In the genomic region with DNA sequence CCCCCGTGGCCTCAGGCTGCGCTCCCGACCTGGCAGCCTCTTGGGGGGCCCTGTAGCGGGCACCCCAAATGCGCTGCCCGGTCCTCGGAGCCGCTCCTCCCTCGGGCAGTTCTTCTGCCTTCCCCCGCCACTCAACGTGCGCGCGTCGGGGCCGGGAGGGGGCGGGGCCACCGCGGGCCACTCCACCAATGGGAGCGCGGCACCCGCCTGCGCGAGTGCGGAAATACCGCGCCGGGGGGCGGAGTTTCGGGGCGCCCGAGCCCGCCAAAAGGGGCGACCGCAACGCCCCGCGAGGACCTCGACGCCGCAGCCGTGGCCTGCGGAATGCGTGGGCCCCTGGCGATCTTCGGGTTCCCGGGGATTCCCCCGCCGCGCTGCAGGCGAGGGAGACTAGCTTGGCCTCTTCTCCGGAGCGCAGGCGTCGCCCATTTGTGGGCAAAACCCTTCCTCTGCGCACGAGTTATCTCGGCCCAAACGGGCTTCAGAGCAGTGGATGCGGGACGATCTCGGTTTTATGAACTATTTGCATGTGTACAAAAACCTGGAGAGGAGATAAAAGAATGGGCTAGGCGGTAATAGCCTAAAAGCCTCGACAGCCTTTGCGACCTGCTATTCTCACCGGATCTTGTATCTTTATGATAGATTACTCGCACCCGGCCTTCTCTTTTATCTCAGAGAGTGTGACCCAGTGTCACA, we compare ENCODE assay signal across 1 cellular context.
A peak's percentile ranks its signal among the peaks of the same experiment; 100 is the strongest.
TF ChIP-seq lines count a peak whose summit lies in the region.

Gene TASOR (minus strand): TSS at position 144 of the 696 bp plus-strand sequence. CDS start 259 bp downstream, outside the sequence.

TF ChIP-seq in HepG2, 621 proteins besides CTCF, POLR2A, EP300 and RAD21 (continued from another document and continues in another):
- peak; percentile 85 for TF ChIP-seq RFXAP (CRISPR knock-in tag; IDR thresholded peaks at IDR 0.05; ENCODE audit: borderline replicate concordance)
- TF ChIP-seq, protein P1, sequence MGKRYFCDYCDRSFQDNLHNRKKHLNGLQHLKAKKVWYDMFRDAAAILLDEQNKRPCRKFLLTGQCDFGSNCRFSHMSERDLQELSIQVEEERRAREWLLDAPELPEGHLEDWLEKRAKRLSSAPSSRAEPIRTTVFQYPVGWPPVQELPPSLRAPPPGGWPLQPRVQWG (CRISPR knock-in tag; IDR thresholded peaks at IDR 0.05; ENCODE audit: borderline replicate concordance, low read depth), result no peak
- TF ChIP-seq GMEB2 (CRISPR knock-in tag; IDR thresholded peaks at IDR 0.05; ENCODE audit: low read depth), result peak; percentile 70; the same call in 1 of the 2 replicates
- peak; percentile 92; the same call in 1 of the 2 replicates for TF ChIP-seq ZNF234 (CRISPR knock-in tag; conservative IDR thresholded peaks at IDR 0.05)
- TF ChIP-seq ZNF691 (CRISPR knock-in tag; IDR thresholded peaks at IDR 0.05; ENCODE audit: borderline replicate concordance, low read depth), result no peak; the same call in 1 of the 2 replicates
- no peak for TF ChIP-seq ZSCAN30 (CRISPR knock-in tag; IDR thresholded peaks at IDR 0.05)
- no peak for TF ChIP-seq ZNF101 (CRISPR knock-in tag; IDR thresholded peaks at IDR 0.05; ENCODE audit: borderline replicate concordance, low read depth)
- TF ChIP-seq, protein P2, sequence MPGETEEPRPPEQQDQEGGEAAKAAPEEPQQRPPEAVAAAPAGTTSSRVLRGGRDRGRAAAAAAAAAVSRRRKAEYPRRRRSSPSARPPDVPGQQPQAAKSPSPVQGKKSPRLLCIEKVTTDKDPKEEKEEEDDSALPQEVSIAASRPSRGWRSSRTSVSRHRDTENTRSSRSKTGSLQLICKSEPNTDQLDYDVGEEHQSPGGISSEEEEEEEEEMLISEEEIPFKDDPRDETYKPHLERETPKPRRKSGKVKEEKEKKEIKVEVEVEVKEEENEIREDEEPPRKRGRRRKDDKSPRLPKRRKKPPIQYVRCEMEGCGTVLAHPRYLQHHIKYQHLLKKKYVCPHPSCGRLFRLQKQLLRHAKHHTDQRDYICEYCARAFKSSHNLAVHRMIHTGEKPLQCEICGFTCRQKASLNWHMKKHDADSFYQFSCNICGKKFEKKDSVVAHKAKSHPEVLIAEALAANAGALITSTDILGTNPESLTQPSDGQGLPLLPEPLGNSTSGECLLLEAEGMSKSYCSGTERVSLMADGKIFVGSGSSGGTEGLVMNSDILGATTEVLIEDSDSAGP (CRISPR knock-in tag; IDR thresholded peaks at IDR 0.05; ENCODE audit: borderline replicate concordance), result peak; percentile 61; the same call in 1 of the 2 replicates
- TF ChIP-seq YY1 (IDR thresholded peaks at IDR 0.05; ENCODE audit: insufficient read depth, insufficient replicate concordance, low read depth, low read length), result no peak
- TF ChIP-seq ZBTB37 (CRISPR knock-in tag; IDR thresholded peaks at IDR 0.05), result no peak
- TF ChIP-seq, protein P3, sequence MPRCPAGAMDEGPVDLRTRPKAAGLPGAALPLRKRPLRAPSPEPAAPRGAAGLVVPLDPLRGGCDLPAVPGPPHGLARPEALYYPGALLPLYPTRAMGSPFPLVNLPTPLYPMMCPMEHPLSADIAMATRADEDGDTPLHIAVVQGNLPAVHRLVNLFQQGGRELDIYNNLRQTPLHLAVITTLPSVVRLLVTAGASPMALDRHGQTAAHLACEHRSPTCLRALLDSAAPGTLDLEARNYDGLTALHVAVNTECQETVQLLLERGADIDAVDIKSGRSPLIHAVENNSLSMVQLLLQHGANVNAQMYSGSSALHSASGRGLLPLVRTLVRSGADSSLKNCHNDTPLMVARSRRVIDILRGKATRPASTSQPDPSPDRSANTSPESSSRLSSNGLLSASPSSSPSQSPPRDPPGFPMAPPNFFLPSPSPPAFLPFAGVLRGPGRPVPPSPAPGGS (CRISPR knock-in tag; IDR thresholded peaks at IDR 0.05), result peak; percentile 91
- no peak for TF ChIP-seq ZNF615 (CRISPR knock-in tag; IDR thresholded peaks at IDR 0.05; ENCODE audit: borderline replicate concordance)
- no peak for TF ChIP-seq TRIM24 (CRISPR knock-in tag; IDR thresholded peaks at IDR 0.05)
- TF ChIP-seq CENPX (CRISPR knock-in tag; IDR thresholded peaks at IDR 0.05), result no peak; the same call in 1 of the 2 replicates
- no peak for TF ChIP-seq ZNF629 (CRISPR knock-in tag; conservative IDR thresholded peaks at IDR 0.05)
- TF ChIP-seq SOX13 (IDR thresholded peaks at IDR 0.05), result no peak
- 0 out of 4 replicates have a peak, but pooled peaks of 1 of the 2 experiments have one; percentile 7 for TF ChIP-seq SOX13 (CRISPR knock-in tag; conservative IDR thresholded peaks at IDR 0.05 in 1 of 2, IDR thresholded peaks at IDR 0.05 in 1 of 2)
- TF ChIP-seq EZH2 (conservative IDR thresholded peaks at IDR 0.05; ENCODE audit: low read depth, low read length), result no peak
- TF ChIP-seq ZSCAN29 (CRISPR knock-in tag; conservative IDR thresholded peaks at IDR 0.05), result no peak
- no peak for TF ChIP-seq JARID2 (CRISPR knock-in tag; IDR thresholded peaks at IDR 0.05; ENCODE audit: insufficient replicate concordance)
- TF ChIP-seq ZNF782 (CRISPR knock-in tag; IDR thresholded peaks at IDR 0.05; ENCODE audit: borderline replicate concordance), result peak; percentile 50; the same call in 1 of the 2 replicates
- no peak for TF ChIP-seq PHB2 (IDR thresholded peaks at IDR 0.05; ENCODE audit: partially characterized antibody)
- no peak for TF ChIP-seq HNRNPH1 (optimal IDR thresholded peaks at IDR 0.05; ENCODE audit: low read depth, low read length)
- no peak for TF ChIP-seq ZNF784 (CRISPR knock-in tag; IDR thresholded peaks at IDR 0.05; ENCODE audit: borderline replicate concordance)
- peak; percentile 59; the same call in 1 of the 2 replicates for TF ChIP-seq REXO4 (CRISPR knock-in tag; IDR thresholded peaks at IDR 0.05; ENCODE audit: borderline replicate concordance)
- no peak for TF ChIP-seq HDAC6 (IDR thresholded peaks at IDR 0.05; ENCODE audit: low read depth, low read length)
- TF ChIP-seq SMAD3 (CRISPR knock-in tag; IDR thresholded peaks at IDR 0.05), result no peak
- TF ChIP-seq ZNF562 (CRISPR knock-in tag; IDR thresholded peaks at IDR 0.05; ENCODE audit: borderline replicate concordance), result peak; percentile 46; the same call in 1 of the 2 replicates
- TF ChIP-seq NFE2L2 (IDR thresholded peaks at IDR 0.05; ENCODE audit: low read length), result no peak
- TF ChIP-seq KLF9 (CRISPR knock-in tag; IDR thresholded peaks at IDR 0.05; ENCODE audit: low read depth), result no peak
- TF ChIP-seq SNAI1 (CRISPR knock-in tag; IDR thresholded peaks at IDR 0.05; ENCODE audit: borderline replicate concordance), result peak; percentile 76; the same call in 1 of the 2 replicates
- TF ChIP-seq, protein P4, sequence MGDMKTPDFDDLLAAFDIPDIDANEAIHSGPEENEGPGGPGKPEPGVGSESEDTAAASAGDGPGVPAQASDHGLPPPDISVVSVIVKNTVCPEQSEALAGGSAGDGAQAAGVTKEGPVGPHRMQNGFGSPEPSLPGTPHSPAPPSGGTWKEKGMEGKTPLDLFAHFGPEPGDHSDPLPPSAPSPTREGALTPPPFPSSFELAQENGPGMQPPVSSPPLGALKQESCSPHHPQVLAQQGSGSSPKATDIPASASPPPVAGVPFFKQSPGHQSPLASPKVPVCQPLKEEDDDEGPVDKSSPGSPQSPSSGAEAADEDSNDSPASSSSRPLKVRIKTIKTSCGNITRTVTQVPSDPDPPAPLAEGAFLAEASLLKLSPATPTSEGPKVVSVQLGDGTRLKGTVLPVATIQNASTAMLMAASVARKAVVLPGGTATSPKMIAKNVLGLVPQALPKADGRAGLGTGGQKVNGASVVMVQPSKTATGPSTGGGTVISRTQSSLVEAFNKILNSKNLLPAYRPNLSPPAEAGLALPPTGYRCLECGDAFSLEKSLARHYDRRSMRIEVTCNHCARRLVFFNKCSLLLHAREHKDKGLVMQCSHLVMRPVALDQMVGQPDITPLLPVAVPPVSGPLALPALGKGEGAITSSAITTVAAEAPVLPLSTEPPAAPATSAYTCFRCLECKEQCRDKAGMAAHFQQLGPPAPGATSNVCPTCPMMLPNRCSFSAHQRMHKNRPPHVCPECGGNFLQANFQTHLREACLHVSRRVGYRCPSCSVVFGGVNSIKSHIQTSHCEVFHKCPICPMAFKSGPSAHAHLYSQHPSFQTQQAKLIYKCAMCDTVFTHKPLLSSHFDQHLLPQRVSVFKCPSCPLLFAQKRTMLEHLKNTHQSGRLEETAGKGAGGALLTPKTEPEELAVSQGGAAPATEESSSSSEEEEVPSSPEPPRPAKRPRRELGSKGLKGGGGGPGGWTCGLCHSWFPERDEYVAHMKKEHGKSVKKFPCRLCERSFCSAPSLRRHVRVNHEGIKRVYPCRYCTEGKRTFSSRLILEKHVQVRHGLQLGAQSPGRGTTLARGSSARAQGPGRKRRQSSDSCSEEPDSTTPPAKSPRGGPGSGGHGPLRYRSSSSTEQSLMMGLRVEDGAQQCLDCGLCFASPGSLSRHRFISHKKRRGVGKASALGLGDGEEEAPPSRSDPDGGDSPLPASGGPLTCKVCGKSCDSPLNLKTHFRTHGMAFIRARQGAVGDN (CRISPR knock-in tag; IDR thresholded peaks at IDR 0.05), result peak; percentile 92
- TF ChIP-seq WIZ (CRISPR knock-in tag; IDR thresholded peaks at IDR 0.05), result no peak; the same call in 1 of the 2 replicates
- TF ChIP-seq NR1H2 (CRISPR knock-in tag; IDR thresholded peaks at IDR 0.05; ENCODE audit: borderline replicate concordance, low read depth), result no peak
- peak; percentile 81 for TF ChIP-seq ZNF781 (CRISPR knock-in tag; IDR thresholded peaks at IDR 0.05; ENCODE audit: borderline replicate concordance, not compliant biosample characterization)
- no peak for TF ChIP-seq ZNF572 (CRISPR knock-in tag; IDR thresholded peaks at IDR 0.05)
- TF ChIP-seq ZSCAN20 (CRISPR knock-in tag; IDR thresholded peaks at IDR 0.05; ENCODE audit: borderline replicate concordance), result 0 out of 2 replicates have a peak, but pooled peaks have one; percentile 76
- TF ChIP-seq RELA (CRISPR knock-in tag; IDR thresholded peaks at IDR 0.05), result no peak
- TF ChIP-seq HHEX (CRISPR knock-in tag; IDR thresholded peaks at IDR 0.05), result no peak
- TF ChIP-seq ZNF878 (CRISPR knock-in tag; IDR thresholded peaks at IDR 0.05), result 0 out of 2 replicates have a peak, but pooled peaks have one; percentile 80
- peak; percentile 86 for TF ChIP-seq SRY (CRISPR knock-in tag; IDR thresholded peaks at IDR 0.05)
- TF ChIP-seq ZBTB7A (CRISPR knock-in tag; IDR thresholded peaks at IDR 0.05), result no peak
- TF ChIP-seq TMF1 (CRISPR knock-in tag; IDR thresholded peaks at IDR 0.05; ENCODE audit: low read depth), result peak; percentile 52; the same call in 1 of the 2 replicates
- TF ChIP-seq MXD3 (CRISPR knock-in tag; IDR thresholded peaks at IDR 0.05), result peak; percentile 91
- no peak for TF ChIP-seq ZNF484 (CRISPR knock-in tag; IDR thresholded peaks at IDR 0.05; ENCODE audit: borderline replicate concordance, low read depth)
- TF ChIP-seq NR2F2 (IDR thresholded peaks at IDR 0.05; ENCODE audit: borderline replicate concordance, low read depth), result no peak
- TF ChIP-seq NKX3-1 (CRISPR knock-in tag; IDR thresholded peaks at IDR 0.05), result peak; percentile 85
- TF ChIP-seq, protein P5, sequence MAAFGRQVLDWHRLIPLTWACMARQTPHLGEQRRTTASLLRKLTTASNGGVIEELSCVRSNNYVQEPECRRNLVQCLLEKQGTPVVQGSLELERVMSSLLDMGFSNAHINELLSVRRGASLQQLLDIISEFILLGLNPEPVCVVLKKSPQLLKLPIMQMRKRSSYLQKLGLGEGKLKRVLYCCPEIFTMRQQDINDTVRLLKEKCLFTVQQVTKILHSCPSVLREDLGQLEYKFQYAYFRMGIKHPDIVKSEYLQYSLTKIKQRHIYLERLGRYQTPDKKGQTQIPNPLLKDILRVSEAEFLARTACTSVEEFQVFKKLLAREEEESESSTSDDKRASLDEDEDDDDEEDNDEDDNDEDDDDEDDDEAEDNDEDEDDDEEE (CRISPR knock-in tag; IDR thresholded peaks at IDR 0.05), result 0 out of 2 replicates have a peak, but pooled peaks have one; percentile 69
- no peak for TF ChIP-seq NFIC (IDR thresholded peaks at IDR 0.05; ENCODE audit: low read length)
- TF ChIP-seq MED1 (CRISPR knock-in tag; IDR thresholded peaks at IDR 0.05), result peak; percentile 41
- no peak for TF ChIP-seq NFKBIZ (CRISPR knock-in tag; IDR thresholded peaks at IDR 0.05)
- TF ChIP-seq, protein P6, sequence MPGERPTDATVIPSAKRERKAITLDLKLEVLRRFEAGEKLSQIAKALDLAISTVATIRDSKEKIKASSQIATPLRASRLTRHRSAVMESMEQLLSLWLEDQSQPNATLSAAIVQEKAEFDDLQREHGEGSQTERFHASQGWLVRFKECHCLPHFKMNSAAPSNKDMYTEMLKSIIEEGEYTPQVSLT (CRISPR knock-in tag; IDR thresholded peaks at IDR 0.05; ENCODE audit: borderline replicate concordance, low read depth), result no peak
